In genomic region chrX:22192419-22193086, GRCh38 we compare ENCODE assay signal across 8 cellular contexts.
DNase-seq lines count a peak whose midpoint lies in the region; ATAC-seq and TF ChIP-seq lines count a peak whose summit lies in the region.

No MANE protein-coding gene starts in this region.

- H3K4me1 ChIP-seq in breast epithelium, result no peaks in the 10 kb centered on the region

- H3K9me3 ChIP-seq in WERI-Rb-1 (ENCODE audit: severe bottlenecking) (no peaks in the 10 kb centered on the region), breast epithelium (no peaks in the 10 kb centered on the region)

- no peak for TF ChIP-seq POLR2A in breast epithelium (IDR thresholded peaks at IDR 0.05)

- TF ChIP-seq CTCF in WERI-Rb-1 (IDR thresholded peaks at IDR 0.05; ENCODE audit: low read depth, low read length) (peak; percentile 74), breast epithelium (IDR thresholded peaks at IDR 0.05) (peak; percentile 61 to 78 (median 76))

- H3K27ac ChIP-seq in WERI-Rb-1, result no peak overlapping the region
- H3K27ac ChIP-seq in breast epithelium, result no peak overlapping the region

- intact Hi-C loops in breast epithelium (cut with DNase I; ENCODE audit: low total_unique reads), result no loop called here

- H3K36me3 ChIP-seq in WERI-Rb-1 (no peaks in the 10 kb centered on the region), breast epithelium (no peaks in the 10 kb centered on the region)

- H3K4me3 ChIP-seq in WERI-Rb-1 (ENCODE audit: low read depth, low read length) (no peak overlapping the region), breast epithelium (peak overlapping the region in 1 of 3 donors; percentile 24)

- DNase-seq in NCI-H510A treated with DMSO at 0.1 percent for 48 hours (lab: John Stamatoyannopoulos, UW) (peak; percentile 39), NCI-H510A (lab: John Stamatoyannopoulos, UW) (no peak), NCI-H1930 (lab: John Stamatoyannopoulos, UW) (peak; percentile 28 to 39), WERI-Rb-1 (peak; percentile 71), breast epithelium (ENCODE audit: low spot score in 2 of 2) (peak; percentile 43 to 57), islet precursor cell (peak; percentile 70)
- peak in 3 of 4 experiments; percentile 16 to 32 (median 29) for DNase-seq in stimulated activated CD4-positive, alpha-beta T cell treated with anti-CD3 and anti-CD28 coated beads, Interleukin-1b, Interleukin-23, amount 100 ng/mL, for 24 hours (ENCODE audit: low read depth in 4 of 4, low spot score in 1 of 4)

- peak; percentile 92 for ATAC-seq in HG02642 (IDR thresholded peaks at IDR 0.05; ENCODE audit: poor library complexity, unreplicated experiment)

- H3K27me3 ChIP-seq in WERI-Rb-1 (ENCODE audit: insufficient read depth, low read depth, severe bottlenecking) (no peaks in the 10 kb centered on the region), breast epithelium (peaks cover 0 to 16% of the 10 kb centered on the region in 2 donors)
